In genomic region chr2:220228310-220229006, GRCh38 we compare ENCODE assay signal across 13 cellular contexts.
DNase-seq lines count a peak whose midpoint lies in the region; ATAC-seq, FAIRE-seq and TF ChIP-seq lines count a peak whose summit lies in the region.
"Had no signal": no experiment of that assay in that cellular context is flagged by ENCODE, and none has a peak within 500 bp of the region (broad histone marks: within the 10 kb centered on the region; RNA-seq: fewer than 3 reads in every experiment).

No MANE protein-coding gene starts in this region.

- H3K36me3 ChIP-seq in PC-9 (ENCODE audit: low read depth) (no peaks in the 10 kb centered on the region), suprapubic skin (no peaks in the 10 kb centered on the region)
- H3K36me3 ChIP-seq: right atrium auricular region had no signal

- H3K9me2 ChIP-seq in PC-9 (ENCODE audit: insufficient read depth) = no peaks in the 10 kb centered on the region

- H3K27me3 ChIP-seq in PC-9 (ENCODE audit: insufficient read depth, low read depth) (no peaks in the 10 kb centered on the region), suprapubic skin (no peaks in the 10 kb centered on the region)
- H3K27me3 ChIP-seq: right atrium auricular region had no signal

- H3F3A ChIP-seq in PC-9 (ENCODE audit: insufficient read depth, low read depth) = peaks cover 41% of the 10 kb centered on the region

- H3K27me3 Mint-ChIP-seq in nephron (ENCODE audit: low read depth) = no peaks in the 10 kb centered on the region

- H3K27ac ChIP-seq in PC-9 (peak overlapping the region; percentile 90), suprapubic skin (no peak overlapping the region)
- H3K27ac ChIP-seq: right atrium auricular region had no signal

- peak overlapping the region; percentile 45 for H3K4me3 ChIP-seq in PC-9
- H3K4me3 ChIP-seq in epithelial cell of proximal tubule (ENCODE audit: low read depth, low read length) = no peak overlapping the region
- no peak overlapping the region for H3K4me3 ChIP-seq in suprapubic skin
- H3K4me3 ChIP-seq: right atrium auricular region had no signal

- TF ChIP-seq EP300 in suprapubic skin (IDR thresholded peaks at IDR 0.05) = no peak

- intact Hi-C loops in PC-9 (cut with micrococcal nuclease; ENCODE audit: unreplicated experiment) = loop anchor here (1.0 to 10.0 kb wide), 9 partner anchors 35 to 1216 kb away; no protein-coding TSS in a partner anchor

- 60% methylated on average over 8 of the region's 8 CpGs for WGBS in suprapubic skin

- peaks cover 43% of the 10 kb centered on the region for H3K4me1 Mint-ChIP-seq in nephron

- POLR2A ChIA-PET in PC-9 (lab: Charles Lee; ENCODE audit: unreplicated experiment) = interaction anchor here (0.6 to 0.7 kb wide), 3 partner anchors 51 to 1413 kb away, joined by 3 to 13 read pairs (median 5); no protein-coding TSS in a partner anchor

- H3K36me3 Mint-ChIP-seq in nephron (ENCODE audit: low read depth) = no peaks in the 10 kb centered on the region

- H3K27ac Mint-ChIP-seq in nephron = peak overlapping the region in 2 of 3 experiments; percentile 10 to 23

- H2AFZ ChIP-seq in PC-9 = peak overlapping the region; percentile 61; the same call in 1 of the 2 replicates

- no peak for TF ChIP-seq POLR2A in suprapubic skin (IDR thresholded peaks at IDR 0.05)

- DNase-seq in ELF-1 (ENCODE audit: low read depth, low spot score) = peak; percentile 10
- DNase-seq in PC-9 = peak; percentile 80 to 97
- peak; percentile 88 for DNase-seq in epithelial cell of proximal tubule (ENCODE audit: low read depth)
- no peak for DNase-seq in HuH-7 (ENCODE audit: low spot score)
- no peak for DNase-seq in suprapubic skin (ENCODE audit: low spot score in 2 of 2)
- no peak for DNase-seq in frontal cortex (ENCODE audit: low spot score in 2 of 2)
- DNase-seq: activated CD8-positive, alpha-beta memory T cell treated with anti-CD3 and anti-CD28 coated beads for 24 hours; central memory CD4-positive, alpha-beta T cell; DMS153; NCI-H1092 had no signal

- H3K4me1 ChIP-seq in PC-9 (replicated peaks; ENCODE audit: insufficient read depth) (peaks cover 67% of the 10 kb centered on the region), suprapubic skin (peaks cover 7% of the 10 kb centered on the region)
- H3K4me1 ChIP-seq: right atrium auricular region had no signal

- no peak overlapping the region for H3K4me3 Mint-ChIP-seq in nephron

- no peak for FAIRE-seq in frontal cortex (lab: Jason Lieb, UNC)

- TF ChIP-seq CTCF in PC-9 (conservative IDR thresholded peaks at IDR 0.05) (no peak), epithelial cell of proximal tubule (conservative IDR thresholded peaks at IDR 0.05; ENCODE audit: low read depth, low read length) (no peak), nephron (IDR thresholded peaks at IDR 0.05; ENCODE audit: unreplicated experiment in 3 of 3) (no peak), suprapubic skin (IDR thresholded peaks at IDR 0.05) (no peak)

- H3K4me2 ChIP-seq in PC-9 = peak overlapping the region; percentile 74

- CTCF ChIA-PET in PC-9 (lab: Charles Lee) = interaction anchor here (0.7 kb wide), 1 partner anchor 121 kb away, joined by 3 read pairs; no protein-coding TSS in a partner anchor

- H4K20me1 ChIP-seq in PC-9 (ENCODE audit: insufficient read depth) = no peaks in the 10 kb centered on the region

- H3K9me3 Mint-ChIP-seq in nephron = no peaks in the 10 kb centered on the region

- H3K79me2 ChIP-seq in PC-9 (ENCODE audit: low read depth) = no peaks in the 10 kb centered on the region

- BruUV-seq in PC-9 (replicated peaks; lab: Mats Ljungman, UMichigan) = TSS peak; percentile 96

- no peak for ATAC-seq in GM18868 (IDR thresholded peaks at IDR 0.05; ENCODE audit: unreplicated experiment)

- H3K9me3 ChIP-seq in PC-9 (ENCODE audit: insufficient read depth, low read depth) (peaks cover 8% of the 10 kb centered on the region; the same call in 1 of the 2 replicates), suprapubic skin (no peaks in the 10 kb centered on the region)
- H3K9me3 ChIP-seq: right atrium auricular region had no signal

Comparison
In these comparisons a context has a peak if more than half of its experiments do, and no peak if none do; other contexts are left out.
1. DNase-seq: peak in ELF-1 (single experiment), PC-9 (2 of 2) and epithelial cell of proximal tubule (single experiment); none in HuH-7 (single experiment), suprapubic skin (0 of 2) and frontal cortex (0 of 2).